ENCODE assay signal across 8 cellular contexts in the genomic region with DNA sequence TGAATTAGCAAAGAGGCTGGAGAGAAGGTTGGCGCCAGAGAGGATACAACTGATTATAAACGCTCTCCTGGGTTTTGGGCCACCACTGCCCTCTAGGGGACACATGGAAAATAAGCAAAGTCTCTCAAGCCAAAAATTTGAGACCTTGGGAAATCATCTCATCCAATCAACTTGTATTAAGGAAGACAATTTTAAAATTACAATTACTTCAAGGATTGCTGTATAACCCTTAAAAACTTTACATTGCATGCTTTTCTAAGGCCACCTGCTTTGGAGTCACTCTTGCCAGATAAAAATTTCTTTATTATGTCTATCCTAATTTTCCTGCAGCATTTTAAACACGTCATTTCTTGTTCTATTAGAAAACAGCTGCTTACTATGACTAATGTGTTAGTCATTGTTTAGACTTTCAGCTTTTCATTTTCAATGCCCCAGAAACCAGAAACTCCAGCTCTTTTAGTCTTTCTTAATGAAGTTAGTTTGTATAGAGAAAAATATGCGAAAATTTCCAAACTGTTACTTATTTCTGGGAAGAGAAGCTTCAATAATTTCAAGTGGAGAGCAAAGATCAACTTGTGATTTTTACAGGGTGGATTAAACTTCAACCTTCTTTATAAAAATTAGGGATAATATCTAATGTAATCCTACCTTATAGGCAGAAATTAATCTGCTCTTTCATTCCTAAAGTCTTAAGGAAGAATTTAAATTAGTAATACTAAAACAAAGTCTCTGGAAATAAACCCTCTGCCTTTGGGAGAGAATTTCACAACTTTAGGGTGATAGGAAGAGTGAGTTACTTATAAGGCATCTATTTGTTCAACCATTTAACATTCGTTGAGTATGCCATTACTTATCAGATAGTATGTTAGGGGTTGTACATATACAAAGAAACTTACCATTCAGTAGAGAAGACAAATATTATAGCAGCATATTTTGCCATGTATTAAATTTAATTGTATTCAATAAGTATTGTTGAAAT. TPM values are rescaled to one million over a fixed set of nuclear protein-coding genes. Genes with fewer than 3 reads are reported as not detected.
DNase-seq lines count a peak whose midpoint lies in the region; ATAC-seq, FAIRE-seq and TF ChIP-seq lines count a peak whose summit lies in the region.

No MANE protein-coding gene starts in this region.

- no peak overlapping the region for H3K27ac Mint-ChIP-seq in activated naive CD8-positive, alpha-beta T cell treated with anti-CD3 and anti-CD28 coated beads, Interleukin-2, amount 50 U/mL, for 24 hours

- BruUV-seq in OCI-LY7 (replicated peaks; lab: Mats Ljungman, UMichigan), result no TSS peak

- no peaks in the 10 kb centered on the region for H3K9me2 ChIP-seq in OCI-LY7 (ENCODE audit: insufficient read depth, low read length)

- TF ChIP-seq POLR2A in A549 (IDR thresholded peaks at IDR 0.05; ENCODE audit: low read length) (no peak), ovary (IDR thresholded peaks at IDR 0.05) (no peak)

- peak; percentile 90 to 91 for TF ChIP-seq RAD21 in A549 (conservative IDR thresholded peaks at IDR 0.05 in 1 of 2, IDR thresholded peaks at IDR 0.05 in 1 of 2)

- H3K4me1 Mint-ChIP-seq in activated naive CD8-positive, alpha-beta T cell treated with anti-CD3 and anti-CD28 coated beads, Interleukin-2, amount 50 U/mL, for 24 hours, result peaks cover 33% of the 10 kb centered on the region

- TF ChIP-seq CTCF in A549 (IDR thresholded peaks at IDR 0.05) (peak; percentile 91), GM10266 (IDR thresholded peaks at IDR 0.05; ENCODE audit: control insufficient read depth, insufficient read depth, low read depth, missing control alignments) (peak; percentile 80), OCI-LY7 (conservative IDR thresholded peaks at IDR 0.05; ENCODE audit: low read length) (peak; percentile 91), ovary (IDR thresholded peaks at IDR 0.05) (peak; percentile 70 to 85 (median 73))

- H3K27me3 ChIP-seq in ovary, result no peaks in the 10 kb centered on the region

- peak; percentile 88 for FAIRE-seq in A549 (lab: Jason Lieb, UNC)

- TF ChIP-seq EP300 in A549 (IDR thresholded peaks at IDR 0.05), result 0 out of 5 replicates have a peak, but pooled peaks of 1 of the 2 experiments have one; percentile 12
- TF ChIP-seq EP300 in ovary (IDR thresholded peaks at IDR 0.05), result no peak

- ATAC-seq in A549, result peak; percentile 89
- no peak for ATAC-seq in activated naive CD8-positive, alpha-beta T cell treated with anti-CD3 and anti-CD28 coated beads, Interleukin-2, amount 50 U/mL, for 24 hours
- no peak for ATAC-seq in HG03097 (IDR thresholded peaks at IDR 0.05; ENCODE audit: low FRiP score, unreplicated experiment)

- POLR2A ChIA-PET in A549 (lab: Yijun Ruan, JAX), result interaction anchor here (0.6 to 0.9 kb wide), 2 partner anchors 21 to 1291 kb away, joined by 3 to 7 read pairs; a partner anchor contains a TSS
- POLR2A ChIA-PET in OCI-LY7 (lab: Charles Lee), result interaction anchor here (0.8 kb wide), 1 partner anchor 31 kb away, joined by 3 read pairs; no protein-coding TSS in a partner anchor

- peak overlapping the region; percentile 69 to 73 for H3K27ac ChIP-seq in A549
- H3K27ac ChIP-seq in OCI-LY7 (ENCODE audit: low read depth, low read length, poor library complexity, severe bottlenecking), result no peak overlapping the region
- H3K27ac ChIP-seq in ovary, result peak overlapping the region in 1 of 2 donors; percentile 16

- H3K79me2 ChIP-seq in OCI-LY7 (ENCODE audit: insufficient read depth, low read depth, low read length), result no peaks in the 10 kb centered on the region

- H3K36me3 Mint-ChIP-seq in activated naive CD8-positive, alpha-beta T cell treated with anti-CD3 and anti-CD28 coated beads, Interleukin-2, amount 50 U/mL, for 24 hours (ENCODE audit: low read depth), result no peaks in the 10 kb centered on the region

- H4K20me1 ChIP-seq in OCI-LY7 (ENCODE audit: insufficient read depth, low read length), result no peaks in the 10 kb centered on the region

- peaks cover 33% of the 10 kb centered on the region for H3K4me1 ChIP-seq in A549
- peaks cover 10% of the 10 kb centered on the region for H3K4me1 ChIP-seq in OCI-LY7 (ENCODE audit: insufficient read depth, low read length, poor library complexity, severe bottlenecking)
- H3K4me1 ChIP-seq in ovary (ENCODE audit: insufficient read depth), result no peaks in the 10 kb centered on the region

- CTCF ChIA-PET in A549 (lab: Yijun Ruan, JAX), result interaction anchor here (0.7 to 1.5 kb wide), 16 partner anchors 8 to 154 kb away, joined by 3 to 14 read pairs (median 4); a partner anchor contains a TSS
- CTCF ChIA-PET in OCI-LY7 (lab: Charles Lee; ENCODE audit: unreplicated experiment), result no interaction called here

- H3K36me3 ChIP-seq in OCI-LY7 (ENCODE audit: insufficient read depth, low read length) (no peaks in the 10 kb centered on the region), ovary (no peaks in the 10 kb centered on the region)

- no peak overlapping the region for H3K4me3 Mint-ChIP-seq in activated naive CD8-positive, alpha-beta T cell treated with anti-CD3 and anti-CD28 coated beads, Interleukin-2, amount 50 U/mL, for 24 hours

- H3K9me3 ChIP-seq in A549 (no peaks in the 10 kb centered on the region), OCI-LY7 (ENCODE audit: low read length) (no peaks in the 10 kb centered on the region), ovary (no peaks in the 10 kb centered on the region)

- WGBS in A549 (ENCODE audit: missing lambda C conversion rate), result 2% methylated on average over 5 of the region's 5 CpGs
- WGBS in ovary, 3 donors, result 5 to 10% (median 5%) methylated on average over 5 of the region's 5 CpGs

- H3K4me3 ChIP-seq in A549, result no peak overlapping the region
- no peak overlapping the region for H3K4me3 ChIP-seq in OCI-LY7 (ENCODE audit: low read depth, low read length, poor library complexity, severe bottlenecking)
- no peak overlapping the region for H3K4me3 ChIP-seq in ovary

- H3K27me3 Mint-ChIP-seq in activated naive CD8-positive, alpha-beta T cell treated with anti-CD3 and anti-CD28 coated beads, Interleukin-2, amount 50 U/mL, for 24 hours, result peaks cover 6% of the 10 kb centered on the region

- H2AFZ ChIP-seq in OCI-LY7 (ENCODE audit: low read length), result no peak overlapping the region

- no peaks in the 10 kb centered on the region for H3K9me3 Mint-ChIP-seq in activated naive CD8-positive, alpha-beta T cell treated with anti-CD3 and anti-CD28 coated beads, Interleukin-2, amount 50 U/mL, for 24 hours

- intact Hi-C loops in OCI-LY7 (cut with micrococcal nuclease; ENCODE audit: unreplicated experiment) (loop anchor here (1.0 to 5.0 kb wide), 3 partner anchors 82 to 318 kb away; no protein-coding TSS in a partner anchor), head of caudate nucleus (cut with DNase I) (no loop called here), ovary (cut with DNase I) (loop anchor here (2.0 to 10.0 kb wide), 4 partner anchors 146 to 803 kb away; no protein-coding TSS in a partner anchor)

- H3K4me2 ChIP-seq in A549, result peak overlapping the region; percentile 71
- no peak overlapping the region for H3K4me2 ChIP-seq in OCI-LY7 (ENCODE audit: low read length)

- DNase-seq in A549 (ENCODE audit: low read depth in 1 of 2, low spot score in 1 of 2) (peak; percentile 65 to 83), GM10266 (ENCODE audit: extremely low spot score) (peak; percentile 53), HK-2 (ENCODE audit: unreplicated experiment) (peak; percentile 67), OCI-LY7 (ENCODE audit: low spot score) (peak; percentile 60), head of caudate nucleus (peak; percentile 50 to 92 (median 79)), ovary (peak; percentile 62 to 80 (median 68))
- peak; percentile 34 for DNase-seq in activated naive CD8-positive, alpha-beta T cell treated with anti-CD3 and anti-CD28 coated beads, Interleukin-2, amount 50 U/mL, for 24 hours

TF ChIP-seq in A549, 52 proteins besides CTCF, POLR2A, EP300 and RAD21:
- peak; percentile 88 for TF ChIP-seq FOSL2 (IDR thresholded peaks at IDR 0.05)
- TF ChIP-seq FOSL2 (CRISPR knock-in tag; IDR thresholded peaks at IDR 0.05), result peak; percentile 97
- no peak for TF ChIP-seq FOXS1 (CRISPR knock-in tag; IDR thresholded peaks at IDR 0.05)
- no peak for TF ChIP-seq HOXB13 (CRISPR knock-in tag; IDR thresholded peaks at IDR 0.05; ENCODE audit: low read depth)
- TF ChIP-seq CEBPB (IDR thresholded peaks at IDR 0.05), result 0 out of 4 replicates have a peak, but pooled peaks of 1 of the 2 experiments have one; percentile 5
- TF ChIP-seq GATA3 (IDR thresholded peaks at IDR 0.05; ENCODE audit: borderline replicate concordance), result peak; percentile 39; the same call in 1 of the 2 replicates
- TF ChIP-seq, protein P1, sequence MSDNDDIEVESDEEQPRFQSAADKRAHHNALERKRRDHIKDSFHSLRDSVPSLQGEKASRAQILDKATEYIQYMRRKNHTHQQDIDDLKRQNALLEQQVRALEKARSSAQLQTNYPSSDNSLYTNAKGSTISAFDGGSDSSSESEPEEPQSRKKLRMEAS (IDR thresholded peaks at IDR 0.05), result peak; percentile 33; the same call in 1 of the 2 replicates
- TF ChIP-seq SMC3 (IDR thresholded peaks at IDR 0.05), result peak; percentile 88
- TF ChIP-seq JUNB (IDR thresholded peaks at IDR 0.05), result peak; percentile 97

RNA-seq across cellular contexts. Expression of a gene that starts 20.6 kb away (rescaled TPM):
- polyA plus RNA-seq in A549 (2011; rRNA removed) (24.7 TPM in 2 replicates), A549 (2017; fragmentation: RNase III; extraction: RNeasy Plus Mini Kit Qiagen cat#74134 plus additional on column Dnase treatment) (5.3 to 6.6 TPM (median 5.7 TPM) in 3 replicates), ovary (10 to 100 TPM; 12.0 to 22.3 TPM)
- polyA plus RNA-seq in A549 (2012; cell fraction: cytosol; rRNA removed), result 4.3 and 4.9 TPM in 2 replicates
- 2.6 and 4.2 TPM in 2 replicates for polyA plus RNA-seq in A549 (2012; cell fraction: nucleus; rRNA removed)
- polyA minus RNA-seq in A549 (2011; rRNA and poly(A)+ RNA removed), result 19.1 and 23.7 TPM in 2 replicates
- total RNA-seq in OCI-LY7 (2014; rRNA removed; shearing (Covaris generic)), result not detected in 2 replicates
- total RNA-seq in OCI-LY7 (2022) (0.07 TPM in 1 of 2 replicates, not detected in the other), ovary (10 to 100 TPM in 4 of 7 donors, 1 to 10 TPM in 3; 5.6 to 23.9 (median 13.0) TPM)

Comparison
In these comparisons a context has a peak if more than half of its experiments do, and no peak if none do; other contexts are left out.
1. ATAC-seq: peak in A549 (2 of 2); none in activated naive CD8-positive, alpha-beta T cell treated with anti-CD3 and anti-CD28 coated beads, Interleukin-2, amount 50 U/mL, for 24 hours (single experiment) and HG03097 (single experiment).
2. RNA of a gene that starts 20.6 kb away (total RNA-seq): 5.6 to 23.9 TPM in ovary; 0.07 TPM in OCI-LY7; every median in the first group is over 4 times any median in the second.
3. Peak in every context shown above with its lines, with median percentiles within 50 percentile points of each other: DNase-seq and CTCF ChIP-seq.